Comparison of ENCODE assay signal across 10 cellular contexts in genomic region chr1:38558476-38559179, GRCh38.
A peak's percentile ranks its signal among the peaks of the same experiment; 100 is the strongest.
DNase-seq lines count a peak whose midpoint lies in the region; ATAC-seq and TF ChIP-seq lines count a peak whose summit lies in the region.
"Had no signal": no experiment of that assay in that cellular context is flagged by ENCODE, and none has a peak within 500 bp of the region (broad histone marks: within the 10 kb centered on the region; RNA-seq: fewer than 3 reads in every experiment).

No MANE protein-coding gene starts in this region.

- H3K36me3 ChIP-seq in Peyer's patch (no peaks in the 10 kb centered on the region), esophagus muscularis mucosa (no peaks in the 10 kb centered on the region)
- H3K36me3 ChIP-seq: uterus had no signal

- H3K4me3 ChIP-seq in Peyer's patch (peak overlapping the region in 1 of 4 donors; percentile 23), esophagus muscularis mucosa (no peak overlapping the region)
- H3K4me3 ChIP-seq: uterus had no signal

- H3K27me3 ChIP-seq in Peyer's patch (no peaks in the 10 kb centered on the region), esophagus muscularis mucosa (peaks cover 0 to 22% (median 0%) of the 10 kb centered on the region in 4 donors)
- H3K27me3 ChIP-seq: uterus had no signal

- H3K27ac ChIP-seq in Peyer's patch: peak overlapping the region in 2 of 4 donors; percentile 59 to 78
- no peak overlapping the region for H3K27ac ChIP-seq in esophagus muscularis mucosa (replicated peaks in 1 of 4)
- H3K27ac ChIP-seq: uterus had no signal

- TF ChIP-seq CTCF in Peyer's patch (IDR thresholded peaks at IDR 0.05) (no peak), esophagus muscularis mucosa (IDR thresholded peaks at IDR 0.05) (no peak)

- TF ChIP-seq POLR2A in Peyer's patch (IDR thresholded peaks at IDR 0.05) (no peak), esophagus muscularis mucosa (IDR thresholded peaks at IDR 0.05; ENCODE audit: low read depth) (no peak), erythroblast (IDR thresholded peaks at IDR 0.05; ENCODE audit: low read length) (no peak)

- TF ChIP-seq EP300 in esophagus muscularis mucosa (IDR thresholded peaks at IDR 0.05): no peak

- H3K9me3 ChIP-seq in Peyer's patch: no peaks in the 10 kb centered on the region
- no peaks in the 10 kb centered on the region for H3K9me3 ChIP-seq in esophagus muscularis mucosa
- H3K9me3 ChIP-seq: uterus had no signal

- no peak for ATAC-seq in HG03175 (IDR thresholded peaks at IDR 0.05; ENCODE audit: unreplicated experiment)

- peaks cover 0 to 13% (median 6%) of the 10 kb centered on the region in 4 donors for H3K4me1 ChIP-seq in Peyer's patch
- peaks cover 8 to 17% (median 14%) of the 10 kb centered on the region in 4 donors for H3K4me1 ChIP-seq in esophagus muscularis mucosa
- H3K4me1 ChIP-seq: uterus had no signal

- peak; percentile 27 for DNase-seq in stimulated activated CD4-positive, alpha-beta T cell treated with anti-CD3 and anti-CD28 coated beads, Interleukin-15, amount 100 ng/mL, for 24 hours
- DNase-seq in stimulated activated CD4-positive, alpha-beta T cell treated with anti-CD3 and anti-CD28 coated beads, Interleukin-4, amount 100 ng/mL, for 24 hours: no peak
- DNase-seq in Peyer's patch (peak in 2 of 3 donors; percentile 35 to 48), iPS-NIHi11 (ENCODE audit: low spot score) (peak; percentile 73), HuH-7.5 (ENCODE audit: low spot score) (no peak), esophagus muscularis mucosa (ENCODE audit: extremely low spot score) (no peak), erythroblast (lab: John Stamatoyannopoulos, UW) (no peak)
- DNase-seq: midbrain, uterus had no signal

- intact Hi-C loops in esophagus muscularis mucosa (cut with DNase I): no loop called here

- WGBS in esophagus muscularis mucosa: 75% methylated on average over 9 of the region's 15 CpGs

Comparison
In these comparisons a context has a peak if more than half of its experiments do, and no peak if none do; other contexts are left out.
1. DNase-seq: peak in stimulated activated CD4-positive, alpha-beta T cell treated with anti-CD3 and anti-CD28 coated beads, Interleukin-15, amount 100 ng/mL, for 24 hours (single experiment), Peyer's patch (2 of 3) and iPS-NIHi11 (single experiment); none in stimulated activated CD4-positive, alpha-beta T cell treated with anti-CD3 and anti-CD28 coated beads, Interleukin-4, amount 100 ng/mL, for 24 hours (single experiment), HuH-7.5 (single experiment), esophagus muscularis mucosa (single experiment) and erythroblast (0 of 2).